29 cellular contexts compared by ENCODE assay signal in genomic region chr16:75083826-75084225, GRCh38. TPM values are rescaled to one million over a fixed set of nuclear protein-coding genes. Genes with fewer than 3 reads are reported as not detected.
DNase-seq lines count a peak whose midpoint lies in the region; ATAC-seq and TF ChIP-seq lines count a peak whose summit lies in the region.
"Had no signal": no experiment of that assay in that cellular context is flagged by ENCODE, and none has a peak within 500 bp of the region (broad histone marks: within the 10 kb centered on the region; RNA-seq: fewer than 3 reads in every experiment).

No MANE protein-coding gene starts in this region.

- peaks cover 100% of the 10 kb centered on the region for H3K4me1 ChIP-seq in DND-41 (ENCODE audit: insufficient read depth, low read length)
- peaks cover 0 to 41% of the 10 kb centered on the region in 2 donors for H3K4me1 ChIP-seq in right atrium auricular region
- H3K4me1 ChIP-seq: SJSA1 had no signal

- H3K27ac ChIP-seq in DND-41 (ENCODE audit: low read length) (peak overlapping the region; percentile 75), right atrium auricular region (no peak overlapping the region)
- H3K27ac ChIP-seq: ascending aorta, cardiac muscle cell, colonic mucosa, SJSA1, upper lobe of left lung had no signal

- H3K36me3 Mint-ChIP-seq in endothelial cell (ENCODE audit: low read depth, unreplicated experiment) (peaks cover 15% of the 10 kb centered on the region), progenitor cell of endocrine pancreas (ENCODE audit: insufficient read depth) (peaks cover 2% of the 10 kb centered on the region)

- H3K27me3 ChIP-seq in DND-41 (ENCODE audit: insufficient read depth, low read length, poor library complexity) (no peaks in the 10 kb centered on the region), right atrium auricular region (no peaks in the 10 kb centered on the region)
- H3K27me3 ChIP-seq: ascending aorta, cardiac muscle cell, colonic mucosa, SJSA1, upper lobe of left lung had no signal

- peak overlapping the region; percentile 76 for H3K4me3 Mint-ChIP-seq in endothelial cell (ENCODE audit: unreplicated experiment)
- H3K4me3 Mint-ChIP-seq in progenitor cell of endocrine pancreas (ENCODE audit: low read depth), result no peak overlapping the region
- H3K4me3 Mint-ChIP-seq: activated CD4-positive, alpha-beta T cell treated with anti-CD3 and anti-CD28 coated beads, Interleukin-2, amount 10 ng/mL, durations not matched to agents 24 days and 14 days; activated naive CD8-positive, alpha-beta T cell treated with anti-CD3 and anti-CD28 coated beads, Interleukin-2, amount 10 ng/mL, durations not matched to agents 7 days and 5 days had no signal

- DNase-seq in DND-41 (no peak), NCI-H146 (lab: John Stamatoyannopoulos, UW) (peak; percentile 74), endothelial cell (ENCODE audit: low spot score) (no peak), progenitor cell of endocrine pancreas (ENCODE audit: low spot score, unreplicated experiment) (no peak), RKO (ENCODE audit: low spot score) (no peak), foreskin melanocyte (no peak), right atrium auricular region (ENCODE audit: low spot score) (no peak)
- DNase-seq: activated CD4-positive, alpha-beta T cell treated with anti-CD3 and anti-CD28 coated beads, Interleukin-2, amount 10 ng/mL, durations not matched to agents 24 days and 14 days; activated CD8-positive, alpha-beta memory T cell treated with anti-CD3 and anti-CD28 coated beads for 24 hours; activated gamma-delta T cell treated with Interleukin-2 at 50 U/mL for 16 hours; activated naive CD8-positive, alpha-beta T cell treated with anti-CD3 and anti-CD28 coated beads, Interleukin-2, amount 10 ng/mL, durations not matched to agents 7 days and 5 days; activated T-cell treated with anti-CD3 and anti-CD28 coated beads for 4 hours; C1 segment of cervical spinal cord; colonic mucosa; effector CD4-positive, alpha-beta T cell; hippocampal formation; KG1; MM.1S; NCI-H1417; NCI-H2081 treated with DMSO at 0.1 percent for 48 hours; NCI-H345; NCI-H774; stimulated activated CD4-positive, alpha-beta T cell treated with anti-CD3 and anti-CD28 coated beads, Interleukin-4, amount 100 ng/mL, for 24 hours; upper lobe of left lung had no signal

- H3K27me3 Mint-ChIP-seq in endothelial cell (ENCODE audit: unreplicated experiment), result peaks cover 12% of the 10 kb centered on the region
- no peaks in the 10 kb centered on the region for H3K27me3 Mint-ChIP-seq in progenitor cell of endocrine pancreas
- H3K27me3 Mint-ChIP-seq: activated CD4-positive, alpha-beta T cell treated with anti-CD3 and anti-CD28 coated beads, Interleukin-2, amount 10 ng/mL, durations not matched to agents 24 days and 14 days; activated naive CD8-positive, alpha-beta T cell treated with anti-CD3 and anti-CD28 coated beads, Interleukin-2, amount 10 ng/mL, durations not matched to agents 7 days and 5 days had no signal

- H3K4me1 Mint-ChIP-seq in endothelial cell (ENCODE audit: unreplicated experiment) (peaks cover 82% of the 10 kb centered on the region), progenitor cell of endocrine pancreas (ENCODE audit: low read depth) (peaks cover 38% of the 10 kb centered on the region)

- TF ChIP-seq CTCF in DND-41 (IDR thresholded peaks at IDR 0.05; ENCODE audit: borderline replicate concordance, extremely low read depth, low read length, poor library complexity, severe bottlenecking) (no peak), endothelial cell (IDR thresholded peaks at IDR 0.05; ENCODE audit: unreplicated experiment) (no peak), progenitor cell of endocrine pancreas (IDR thresholded peaks at IDR 0.05; ENCODE audit: unreplicated experiment) (no peak), right atrium auricular region (IDR thresholded peaks at IDR 0.05) (no peak)

- H3K4me2 ChIP-seq in DND-41 (ENCODE audit: insufficient read depth, low read length), result no peak overlapping the region

- no peak overlapping the region for H3K4me3 ChIP-seq in DND-41 (ENCODE audit: low read depth in 1 of 2, low read length in 2 of 2)
- H3K4me3 ChIP-seq in right atrium auricular region, result no peak overlapping the region
- H3K4me3 ChIP-seq: ascending aorta, cardiac muscle cell, colonic mucosa, SJSA1, upper lobe of left lung had no signal

- H3K9me3 ChIP-seq in DND-41 (ENCODE audit: insufficient read depth, low read length, severe bottlenecking) (no peaks in the 10 kb centered on the region), right atrium auricular region (no peaks in the 10 kb centered on the region)
- H3K9me3 ChIP-seq: ascending aorta, colonic mucosa, SJSA1, upper lobe of left lung had no signal

- peaks cover 99% of the 10 kb centered on the region for H3K79me2 ChIP-seq in DND-41 (ENCODE audit: insufficient read depth, low read length)

- peaks cover 19% of the 10 kb centered on the region for H4K20me1 ChIP-seq in DND-41 (ENCODE audit: insufficient read depth, low read length)

- H3K27ac Mint-ChIP-seq in endothelial cell (ENCODE audit: unreplicated experiment) (no peak overlapping the region), progenitor cell of endocrine pancreas (peak overlapping the region; percentile 56)
- H3K27ac Mint-ChIP-seq: activated CD4-positive, alpha-beta T cell treated with anti-CD3 and anti-CD28 coated beads, Interleukin-2, amount 10 ng/mL, durations not matched to agents 24 days and 14 days; activated naive CD8-positive, alpha-beta T cell treated with anti-CD3 and anti-CD28 coated beads, Interleukin-2, amount 10 ng/mL, durations not matched to agents 7 days and 5 days had no signal

- H3K36me3 ChIP-seq in DND-41 (ENCODE audit: insufficient read depth, low read length) (peaks cover 64% of the 10 kb centered on the region), right atrium auricular region (no peaks in the 10 kb centered on the region)
- H3K36me3 ChIP-seq: ascending aorta, cardiac muscle cell, colonic mucosa, upper lobe of left lung had no signal

- no peak overlapping the region for H3K9ac ChIP-seq in DND-41 (ENCODE audit: low read depth, low read length)

- no peaks in the 10 kb centered on the region for H3K9me3 Mint-ChIP-seq in endothelial cell (ENCODE audit: unreplicated experiment)
- H3K9me3 Mint-ChIP-seq in progenitor cell of endocrine pancreas (ENCODE audit: low read depth), result no peaks in the 10 kb centered on the region

- no peak for ATAC-seq in DND-41 (ENCODE audit: insufficient read depth, low read depth)
- ATAC-seq: sciatic nerve had no signal

- H2AFZ ChIP-seq in DND-41 (ENCODE audit: low read depth, low read length), result no peak overlapping the region

RNA-seq across cellular contexts. Expression of gene LDHD, which starts 32.8 kb away (rescaled TPM):
- total RNA-seq in endothelial cell (ENCODE audit: unreplicated experiment), result 0.36 TPM
- total RNA-seq in progenitor cell of endocrine pancreas, result 0.64 and 0.89 TPM in 2 replicates
- total RNA-seq in right atrium auricular region, result 10 to 100 TPM; 28.8 to 65.6 TPM
- total RNA-seq: activated naive CD8-positive, alpha-beta T cell treated with anti-CD3 and anti-CD28 coated beads, Interleukin-2, amount 10 ng/mL, durations not matched to agents 7 days and 5 days; HT1080 had no signal

Comparison
In these comparisons a context has a peak if more than half of its experiments do, and no peak if none do; other contexts are left out.
1. RNA of gene LDHD, which starts 32.8 kb away (total RNA-seq): 28.8 to 65.6 TPM in right atrium auricular region; 0.64 to 0.89 TPM in progenitor cell of endocrine pancreas and 0.36 TPM in endothelial cell (single experiment); every median in the first group is over 10 times any median in the second.